In genomic region chr11:118930152-118930712, GRCh38 we compare ENCODE assay signal across 8 cellular contexts. TPM values are rescaled to one million over a fixed set of nuclear protein-coding genes. Genes with fewer than 3 reads are reported as not detected.
DNase-seq lines count a peak whose midpoint lies in the region; ATAC-seq and TF ChIP-seq lines count a peak whose summit lies in the region.

No MANE protein-coding gene starts in this region.

- H3K27me3 ChIP-seq in foreskin keratinocyte (no peaks in the 10 kb centered on the region), neuron (ENCODE audit: insufficient read depth, low read length) (no peaks in the 10 kb centered on the region)

- peaks cover 8% of the 10 kb centered on the region for H3K4me1 ChIP-seq in foreskin keratinocyte
- H3K4me1 ChIP-seq in neuron (ENCODE audit: insufficient read depth, low read length) = peaks cover 27% of the 10 kb centered on the region

- POLR2A ChIA-PET in RWPE1 (lab: Yijun Ruan, JAX; ENCODE audit: low non-redundant PET) = interaction anchor here (0.6 to 0.8 kb wide), 4 partner anchors 17 to 27 kb away, joined by 3 to 11 read pairs (median 5); no protein-coding TSS in a partner anchor

- H3K4me3 ChIP-seq in neuron (ENCODE audit: low read length) = peak overlapping the region; percentile 67

- DNase-seq in DMS114 treated with DMSO at 0.1 percent for 48 hours (lab: John Stamatoyannopoulos, UW; ENCODE audit: unreplicated experiment) (peak; percentile 39), LHCN-M2 (ENCODE audit: low read depth) (peak; percentile 62), RWPE1 (ENCODE audit: low spot score) (peak; percentile 95), foreskin keratinocyte (peak; percentile 90 to 93), substantia nigra (lab: John Stamatoyannopoulos, UW) (peak in 35 of 49 donors; percentile 33 to 87 (median 67))
- DNase-seq in activated effector memory CD4-positive, alpha-beta T cell treated with Interleukin-2 at 50 U/mL for 16 hours = peak; percentile 78

- H3K36me3 ChIP-seq in neuron (ENCODE audit: insufficient read depth, low read length) = no peaks in the 10 kb centered on the region

- ATAC-seq in foreskin keratinocyte (peak; percentile 49), GM19351 (IDR thresholded peaks at IDR 0.05; ENCODE audit: unreplicated experiment) (no peak)

- H3K27ac ChIP-seq in RWPE1 (peak overlapping the region; percentile 100), foreskin keratinocyte (peak overlapping the region; percentile 25), substantia nigra (ENCODE audit: low read depth, low read length, poor library complexity, severe bottlenecking) (peak overlapping the region; percentile 98)

- peak overlapping the region; percentile 96 for H2AFZ ChIP-seq in neuron (ENCODE audit: low read depth, low read length)

- CTCF ChIA-PET in RWPE1 (lab: Yijun Ruan, JAX) = interaction anchor here (0.5 to 2.3 kb wide), 15 partner anchors 10 to 242 kb away, joined by 3 to 10 read pairs (median 5); partner anchors contain the start of genes CXCR5 and UPK2

- no peaks in the 10 kb centered on the region for H3K9me3 ChIP-seq in neuron (ENCODE audit: low read length)

- TF ChIP-seq CTCF in RWPE1 (conservative IDR thresholded peaks at IDR 0.05; ENCODE audit: low read depth) = peak; percentile 92
- TF ChIP-seq CTCF in foreskin keratinocyte (conservative IDR thresholded peaks at IDR 0.05) = peak; percentile 99

RNA-seq across cellular contexts. Expression of gene BCL9L, which starts 4.5 kb away (rescaled TPM):
- 7.4 and 10.3 TPM in 2 replicates for total RNA-seq in LHCN-M2 (2014; rRNA removed)
- polyA plus RNA-seq in LHCN-M2 (2012) = 29.8 TPM
- total RNA-seq in foreskin keratinocyte = 54.6 and 61.4 TPM in 2 replicates
- 22.1 and 22.9 TPM in 2 replicates for polyA plus RNA-seq in foreskin keratinocyte

RNA-seq across cellular contexts. Expression of gene UPK2, which starts 25.9 kb away (rescaled TPM):
- total RNA-seq in LHCN-M2 (2014; rRNA removed) = not detected in 2 replicates
- polyA plus RNA-seq in LHCN-M2 (2012) = 0.34 TPM
- 0.11 and 0.20 TPM in 2 replicates for total RNA-seq in foreskin keratinocyte
- 0.25 and 0.32 TPM in 2 replicates for polyA plus RNA-seq in foreskin keratinocyte

RNA-seq across cellular contexts. Expression of gene FOXR1, which starts 41.3 kb away (rescaled TPM):
- total RNA-seq in LHCN-M2 (2014; rRNA removed) (not detected in 2 replicates), foreskin keratinocyte (not detected in 2 replicates)
- polyA plus RNA-seq in LHCN-M2 (2012) = not detected
- polyA plus RNA-seq in foreskin keratinocyte = not detected in 2 replicates

RNA-seq across cellular contexts. Expression of gene CXCR5, which starts 46.5 kb away (rescaled TPM):
- total RNA-seq in LHCN-M2 (2014; rRNA removed) (not detected in 2 replicates), foreskin keratinocyte (not detected in 2 replicates)
- not detected for polyA plus RNA-seq in LHCN-M2 (2012)
- 0.01 TPM in 1 of 2 replicates, not detected in the other for polyA plus RNA-seq in foreskin keratinocyte

Comparison
In these comparisons a context has a peak if more than half of its experiments do, and no peak if none do; other contexts are left out.
1. DNase-seq: peak in every context shown above with its lines; median percentile 95 in RWPE1; 92 in foreskin keratinocyte; 78 in activated effector memory CD4-positive, alpha-beta T cell treated with Interleukin-2 at 50 U/mL for 16 hours; 67 in substantia nigra; 62 in LHCN-M2; 39 in DMS114 treated with DMSO at 0.1 percent for 48 hours.
2. H3K27ac ChIP-seq: peak in every context shown above with its lines; median percentile 100 in RWPE1; 98 in substantia nigra; 25 in foreskin keratinocyte.